Comparison of ENCODE assay signal across 1 cellular context in genomic region chr2:29065479-29065847, GRCh38.
TF ChIP-seq lines count a peak whose summit lies in the region.

No MANE protein-coding gene starts in this region.

TF ChIP-seq in IMR-90, 13 proteins besides CTCF, POLR2A, EP300 and RAD21 (continued from another document):
- no peak for TF ChIP-seq ELK1 (IDR thresholded peaks at IDR 0.05; ENCODE audit: borderline replicate concordance, low read depth, low read length)
